ENCODE assay signal across 13 cellular contexts in the genomic region with DNA sequence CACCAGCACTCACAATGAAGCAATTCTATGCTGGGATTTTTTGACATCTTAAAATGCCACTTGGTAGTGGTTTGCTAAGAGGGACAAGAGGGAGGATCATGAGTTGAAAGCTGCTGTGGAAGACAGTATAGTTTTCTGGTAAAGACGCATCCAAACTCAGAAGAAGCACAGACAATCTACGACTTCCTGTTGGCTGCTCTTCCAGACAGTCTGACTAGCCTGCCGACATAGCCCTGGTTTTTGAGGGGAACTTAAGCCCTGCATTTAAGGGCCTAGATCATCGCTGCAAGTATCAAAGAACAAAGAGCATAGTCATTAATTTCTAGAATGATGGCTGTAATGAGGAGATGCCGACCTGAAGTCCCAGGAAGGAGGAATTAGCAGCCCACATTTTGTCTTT.
DNase-seq lines count a peak whose midpoint lies in the region; ATAC-seq and TF ChIP-seq lines count a peak whose summit lies in the region.
"Had no signal": no experiment of that assay in that cellular context is flagged by ENCODE, and none has a peak within 500 bp of the region (broad histone marks: within the 10 kb centered on the region; RNA-seq: fewer than 3 reads in every experiment).

No MANE protein-coding gene starts in this region.

- no peak for DNase-seq in natural killer cell treated with Interleukin-12 subunit alpha and Interleukin-12 subunit beta and Interleukin-15 and Interleukin-18, amount 100 ng/mL, for 72 hours (ENCODE audit: low spot score)
- DNase-seq in natural killer cell (no peak), NOMO-1 treated with DMSO at 0.1 percent for 48 hours (lab: John Stamatoyannopoulos, UW; ENCODE audit: unreplicated experiment) (peak; percentile 28), vagina (ENCODE audit: extremely low spot score in 2 of 2) (peak; percentile 22 to 43), GM13977 (ENCODE audit: low spot score) (no peak), NCI-H446 treated with DMSO at 0.1 percent for 48 hours (lab: John Stamatoyannopoulos, UW) (no peak)
- DNase-seq: NCI-H1436 treated with DMSO at 0.1 percent for 48 hours had no signal

- H3K27me3 Mint-ChIP-seq in natural killer cell treated with Interleukin-12 subunit alpha and Interleukin-12 subunit beta and Interleukin-15 and Interleukin-18, amount 100 ng/mL, for 72 hours = peaks cover 2 to 10% of the 10 kb centered on the region in 2 donors
- H3K27me3 Mint-ChIP-seq in natural killer cell (ENCODE audit: low read depth in 2 of 2) = no peaks in the 10 kb centered on the region
- no peaks in the 10 kb centered on the region for H3K27me3 Mint-ChIP-seq in activated naive CD8-positive, alpha-beta T cell

- H3K36me3 Mint-ChIP-seq in natural killer cell treated with Interleukin-12 subunit alpha and Interleukin-12 subunit beta and Interleukin-15 and Interleukin-18, amount 100 ng/mL, for 72 hours = no peaks in the 10 kb centered on the region
- H3K36me3 Mint-ChIP-seq in natural killer cell = no peaks in the 10 kb centered on the region
- no peaks in the 10 kb centered on the region for H3K36me3 Mint-ChIP-seq in activated naive CD8-positive, alpha-beta T cell

- in situ Hi-C loops in GM13977 (cut with MboI; ENCODE audit: low pct_unique_long_range_greater_than_20kb, low sequenced_read_pairs, unreplicated experiment) = loop anchor here (25.0 kb wide), 1 partner anchor 208 kb away; no protein-coding TSS in a partner anchor

- H3K4me3 ChIP-seq in vagina = no peak overlapping the region
- H3K4me3 ChIP-seq: left ventricle myocardium inferior, spleen had no signal

- no peak for TF ChIP-seq POLR2A in vagina (IDR thresholded peaks at IDR 0.05)

- H3K36me3 ChIP-seq in vagina = no peaks in the 10 kb centered on the region
- H3K36me3 ChIP-seq: BE2C, left ventricle myocardium inferior, spleen had no signal

- H3K27ac Mint-ChIP-seq in natural killer cell treated with Interleukin-12 subunit alpha and Interleukin-12 subunit beta and Interleukin-15 and Interleukin-18, amount 100 ng/mL, for 72 hours = peak overlapping the region; percentile 21 to 32
- H3K27ac Mint-ChIP-seq in natural killer cell = no peak overlapping the region
- H3K27ac Mint-ChIP-seq in activated naive CD8-positive, alpha-beta T cell = peak overlapping the region; percentile 93

- H3K4me3 Mint-ChIP-seq in natural killer cell treated with Interleukin-12 subunit alpha and Interleukin-12 subunit beta and Interleukin-15 and Interleukin-18, amount 100 ng/mL, for 72 hours = no peak overlapping the region
- no peak overlapping the region for H3K4me3 Mint-ChIP-seq in natural killer cell
- H3K4me3 Mint-ChIP-seq in activated naive CD8-positive, alpha-beta T cell = peak overlapping the region; percentile 57

- H3K27ac ChIP-seq in vagina = no peak overlapping the region
- H3K27ac ChIP-seq: KMS-11, left ventricle myocardium inferior, spleen had no signal

- intact Hi-C loops in natural killer cell (cut with micrococcal nuclease) = no loop called here
- intact Hi-C loops in vagina (cut with DNase I) = no loop called here

- no peaks in the 10 kb centered on the region for H3K27me3 ChIP-seq in vagina
- H3K27me3 ChIP-seq: BE2C, spleen had no signal

- no peaks in the 10 kb centered on the region for H3K9me3 ChIP-seq in vagina
- H3K9me3 ChIP-seq: BE2C, left ventricle myocardium inferior, spleen had no signal

- TF ChIP-seq CTCF in natural killer cell (IDR thresholded peaks at IDR 0.05) (no peak), vagina (IDR thresholded peaks at IDR 0.05) (no peak), GM13977 (IDR thresholded peaks at IDR 0.05; ENCODE audit: extremely low read depth, insufficient read depth, missing control alignments) (no peak)

- ATAC-seq in natural killer cell treated with Interleukin-12 subunit alpha and Interleukin-12 subunit beta and Interleukin-15 and Interleukin-18, amount 100 ng/mL, for 72 hours = no peak
- ATAC-seq in natural killer cell (no peak), HG02610 (IDR thresholded peaks at IDR 0.05; ENCODE audit: unreplicated experiment) (no peak)

- no peaks in the 10 kb centered on the region for H3K9me3 Mint-ChIP-seq in natural killer cell treated with Interleukin-12 subunit alpha and Interleukin-12 subunit beta and Interleukin-15 and Interleukin-18, amount 100 ng/mL, for 72 hours
- no peaks in the 10 kb centered on the region for H3K9me3 Mint-ChIP-seq in natural killer cell
- H3K9me3 Mint-ChIP-seq in activated naive CD8-positive, alpha-beta T cell (ENCODE audit: low read depth) = no peaks in the 10 kb centered on the region

- no peaks in the 10 kb centered on the region for H3K4me1 ChIP-seq in vagina
- H3K4me1 ChIP-seq: BE2C had no signal

- peaks cover 35 to 37% of the 10 kb centered on the region in 2 donors for H3K4me1 Mint-ChIP-seq in natural killer cell treated with Interleukin-12 subunit alpha and Interleukin-12 subunit beta and Interleukin-15 and Interleukin-18, amount 100 ng/mL, for 72 hours (ENCODE audit: low read depth in 2 of 2)
- H3K4me1 Mint-ChIP-seq in natural killer cell = peaks cover 17 to 26% of the 10 kb centered on the region in 2 donors
- peaks cover 76% of the 10 kb centered on the region for H3K4me1 Mint-ChIP-seq in activated naive CD8-positive, alpha-beta T cell (ENCODE audit: low read depth)

Comparison
In these comparisons a context has a peak if more than half of its experiments do, and no peak if none do; other contexts are left out.
1. H3K27ac Mint-ChIP-seq: peak in natural killer cell treated with Interleukin-12 subunit alpha and Interleukin-12 subunit beta and Interleukin-15 and Interleukin-18, amount 100 ng/mL, for 72 hours (2 of 2) and activated naive CD8-positive, alpha-beta T cell (single experiment); none in natural killer cell (0 of 2).
2. DNase-seq: peak in NOMO-1 treated with DMSO at 0.1 percent for 48 hours (single experiment) and vagina (2 of 2); none in natural killer cell treated with Interleukin-12 subunit alpha and Interleukin-12 subunit beta and Interleukin-15 and Interleukin-18, amount 100 ng/mL, for 72 hours (single experiment), natural killer cell (single experiment), GM13977 (single experiment) and NCI-H446 treated with DMSO at 0.1 percent for 48 hours (single experiment).